In genomic region chr10:43377393-43377883, GRCh38 we compare ENCODE assay signal across 1 cellular context.
TF ChIP-seq lines count a peak whose summit lies in the region.

No MANE protein-coding gene starts in this region.

TF ChIP-seq in H1, 55 proteins besides CTCF, POLR2A, EP300 and RAD21:
- TF ChIP-seq SIRT6 (IDR thresholded peaks at IDR 0.05; ENCODE audit: low read length), result no peak
- TF ChIP-seq CBX5 (IDR thresholded peaks at IDR 0.05; ENCODE audit: low read depth, low read length), result no peak
- peak; percentile 19; the same call in 1 of the 2 replicates for TF ChIP-seq MAX (IDR thresholded peaks at IDR 0.05)
- no peak for TF ChIP-seq FOSL1 (IDR thresholded peaks at IDR 0.05; ENCODE audit: insufficient read depth, low read depth, low read length)
- TF ChIP-seq ATF3 (IDR thresholded peaks at IDR 0.05; ENCODE audit: insufficient read depth, low read depth, low read length), result no peak
- TF ChIP-seq TEAD4 (IDR thresholded peaks at IDR 0.05; ENCODE audit: low read depth, low read length), result peak; percentile 98
- no peak for TF ChIP-seq NRF1 (IDR thresholded peaks at IDR 0.05; ENCODE audit: low read depth, low read length)
- TF ChIP-seq JUN (IDR thresholded peaks at IDR 0.05; ENCODE audit: low read depth, low read length), result no peak
- no peak for TF ChIP-seq E2F6 (IDR thresholded peaks at IDR 0.05)
- no peak for TF ChIP-seq SUZ12 (IDR thresholded peaks at IDR 0.05; ENCODE audit: low read length)
- no peak for TF ChIP-seq YY1 (IDR thresholded peaks at IDR 0.05; ENCODE audit: low read depth, low read length)
- TF ChIP-seq JUND (IDR thresholded peaks at IDR 0.05; ENCODE audit: low read length), result no peak
- no peak for TF ChIP-seq TCF12 (IDR thresholded peaks at IDR 0.05; ENCODE audit: low read depth, low read length)
- no peak for TF ChIP-seq NANOG (IDR thresholded peaks at IDR 0.05; ENCODE audit: insufficient read depth, low read depth, low read length, poor library complexity, severe bottlenecking)
- no peak for TF ChIP-seq POLR2AphosphoS5 (IDR thresholded peaks at IDR 0.05; ENCODE audit: low read depth, low read length)
- TF ChIP-seq SIN3A (conservative IDR thresholded peaks at IDR 0.05 in 1 of 2, IDR thresholded peaks at IDR 0.05 in 1 of 2; ENCODE audit: low read depth in 1 of 2, low read length in 2 of 2), result 0 out of 4 replicates have a peak, but pooled peaks of 1 of the 2 experiments have one; percentile 30
- no peak for TF ChIP-seq RBBP5 (IDR thresholded peaks at IDR 0.05; ENCODE audit: borderline replicate concordance, low read depth, low read length)
- TF ChIP-seq GTF2F1 (IDR thresholded peaks at IDR 0.05; ENCODE audit: borderline replicate concordance, low read depth, low read length), result no peak
- TF ChIP-seq RXRA (IDR thresholded peaks at IDR 0.05; ENCODE audit: insufficient read depth, low read depth, low read length), result no peak
- TF ChIP-seq RNF2 (IDR thresholded peaks at IDR 0.05; ENCODE audit: borderline replicate concordance, low read depth, low read length, missing control alignments, poor library complexity, severe bottlenecking), result no peak
- TF ChIP-seq SIX5 (IDR thresholded peaks at IDR 0.05; ENCODE audit: low read depth, low read length), result no peak
- no peak for TF ChIP-seq ATF2 (IDR thresholded peaks at IDR 0.05; ENCODE audit: low read length)
- no peak for TF ChIP-seq SP1 (IDR thresholded peaks at IDR 0.05; ENCODE audit: low read depth, low read length)
- TF ChIP-seq USF2 (IDR thresholded peaks at IDR 0.05; ENCODE audit: low read length), result no peak
- TF ChIP-seq TBP (IDR thresholded peaks at IDR 0.05; ENCODE audit: low read depth, low read length), result no peak
- TF ChIP-seq BACH1 (IDR thresholded peaks at IDR 0.05; ENCODE audit: low read length), result peak; percentile 48; the same call in 1 of the 2 replicates
- TF ChIP-seq TAF7 (optimal IDR thresholded peaks at IDR 0.05; ENCODE audit: borderline replicate concordance, low read depth, low read length), result no peak
- no peak for TF ChIP-seq CHD1 (IDR thresholded peaks at IDR 0.05; ENCODE audit: low read depth, low read length)
- no peak for TF ChIP-seq ZNF274 (IDR thresholded peaks at IDR 0.05; ENCODE audit: borderline replicate concordance, extremely low read depth, low read length)
- TF ChIP-seq HDAC6 (IDR thresholded peaks at IDR 0.05; ENCODE audit: low read depth, low read length), result no peak
- TF ChIP-seq HDAC2 (IDR thresholded peaks at IDR 0.05; ENCODE audit: borderline replicate concordance in 1 of 2, low read depth in 2 of 2, low read length in 2 of 2), result peak in 1 of 2 experiments; percentile 48; a peak in 1 of 4 replicates
- no peak for TF ChIP-seq PHF8 (conservative IDR thresholded peaks at IDR 0.05; ENCODE audit: low read depth, low read length)
- no peak; the same call in 1 of the 2 replicates for TF ChIP-seq MAFK (IDR thresholded peaks at IDR 0.05; ENCODE audit: low read depth, low read length)
- no peak for TF ChIP-seq KDM1A (IDR thresholded peaks at IDR 0.05; ENCODE audit: borderline replicate concordance, low read length)
- TF ChIP-seq BRCA1 (IDR thresholded peaks at IDR 0.05; ENCODE audit: low read depth, low read length), result no peak
- TF ChIP-seq SRF (IDR thresholded peaks at IDR 0.05; ENCODE audit: low read depth, low read length), result no peak
- no peak for TF ChIP-seq RFX5 (IDR thresholded peaks at IDR 0.05; ENCODE audit: borderline replicate concordance, low read depth, low read length)
- TF ChIP-seq SAP30 (IDR thresholded peaks at IDR 0.05; ENCODE audit: insufficient read depth, insufficient replicate concordance, low read length), result no peak
- no peak for TF ChIP-seq EGR1 (IDR thresholded peaks at IDR 0.05; ENCODE audit: borderline replicate concordance, low read depth, low read length)
- TF ChIP-seq CTBP2 (IDR thresholded peaks at IDR 0.05; ENCODE audit: borderline replicate concordance, insufficient read depth, insufficient read length, low read length), result no peak
- TF ChIP-seq CHD2 (IDR thresholded peaks at IDR 0.05; ENCODE audit: low read length), result no peak
